Comparison of ENCODE assay signal across 1 cellular context in the genomic region with DNA sequence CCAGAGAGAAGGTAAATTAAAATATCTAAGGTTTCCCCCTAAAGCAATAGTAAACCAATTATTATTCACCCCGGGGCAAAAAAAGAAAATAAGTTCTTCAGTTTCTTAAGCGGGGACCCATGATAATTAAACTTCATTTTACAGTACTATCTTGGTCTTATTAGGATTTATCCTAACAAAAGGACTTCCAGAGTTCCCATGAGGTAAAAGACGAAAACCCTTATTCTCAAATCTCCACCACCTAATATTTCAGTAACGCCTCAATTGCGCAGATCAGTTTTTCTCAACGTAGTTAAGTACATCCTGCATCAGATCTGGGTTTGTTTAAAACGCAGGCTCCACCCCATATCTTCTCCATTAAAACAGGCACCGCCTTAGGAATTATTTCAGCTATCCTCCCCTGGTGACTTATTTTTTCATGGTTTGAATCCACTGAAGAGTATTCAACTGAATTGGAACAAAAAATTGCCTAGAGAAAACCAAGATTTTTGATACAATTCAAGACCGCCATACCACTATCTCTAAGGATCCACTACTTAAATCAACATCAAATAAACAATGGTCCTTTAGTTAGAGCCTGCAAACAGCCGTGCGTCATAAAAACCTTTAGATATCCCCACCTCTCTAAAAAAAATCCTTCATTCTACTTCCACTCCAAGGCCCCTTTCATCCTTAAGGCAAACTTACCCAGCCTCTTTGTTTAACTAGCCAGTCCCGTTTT.
A peak's percentile ranks its signal among the peaks of the same experiment; 100 is the strongest.
TF ChIP-seq lines count a peak whose summit lies in the region.

No MANE protein-coding gene starts in this region.

TF ChIP-seq in SK-N-SH treated with all-trans-retinoic acid at 6 μM for 48 hours, 23 proteins besides CTCF, POLR2A, EP300 and RAD21 (continued from another document):
- TF ChIP-seq, protein P1, sequence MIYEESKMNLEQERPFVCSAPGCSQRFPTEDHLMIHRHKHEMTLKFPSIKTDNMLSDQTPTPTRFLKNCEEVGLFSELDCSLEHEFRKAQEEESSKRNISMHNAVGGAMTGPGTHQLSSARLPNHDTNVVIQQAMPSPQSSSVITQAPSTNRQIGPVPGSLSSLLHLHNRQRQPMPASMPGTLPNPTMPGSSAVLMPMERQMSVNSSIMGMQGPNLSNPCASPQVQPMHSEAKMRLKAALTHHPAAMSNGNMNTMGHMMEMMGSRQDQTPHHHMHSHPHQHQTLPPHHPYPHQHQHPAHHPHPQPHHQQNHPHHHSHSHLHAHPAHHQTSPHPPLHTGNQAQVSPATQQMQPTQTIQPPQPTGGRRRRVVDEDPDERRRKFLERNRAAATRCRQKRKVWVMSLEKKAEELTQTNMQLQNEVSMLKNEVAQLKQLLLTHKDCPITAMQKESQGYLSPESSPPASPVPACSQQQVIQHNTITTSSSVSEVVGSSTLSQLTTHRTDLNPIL (CRISPR knock-in tag; IDR thresholded peaks at IDR 0.05; ENCODE audit: low read depth): no peak
- TF ChIP-seq TOX (CRISPR knock-in tag; IDR thresholded peaks at IDR 0.05; ENCODE audit: borderline replicate concordance): peak; percentile 56; the same call in 1 of the 2 replicates
- TF ChIP-seq TCF4 (CRISPR knock-in tag; IDR thresholded peaks at IDR 0.05; ENCODE audit: borderline replicate concordance): no peak
- no peak for TF ChIP-seq ISL1 (CRISPR knock-in tag; IDR thresholded peaks at IDR 0.05)
- TF ChIP-seq ZNF70 (CRISPR knock-in tag; IDR thresholded peaks at IDR 0.05): no peak
- no peak for TF ChIP-seq ZFP3 (CRISPR knock-in tag; IDR thresholded peaks at IDR 0.05)
